ENCODE assay signal across 14 cellular contexts in the genomic region with DNA sequence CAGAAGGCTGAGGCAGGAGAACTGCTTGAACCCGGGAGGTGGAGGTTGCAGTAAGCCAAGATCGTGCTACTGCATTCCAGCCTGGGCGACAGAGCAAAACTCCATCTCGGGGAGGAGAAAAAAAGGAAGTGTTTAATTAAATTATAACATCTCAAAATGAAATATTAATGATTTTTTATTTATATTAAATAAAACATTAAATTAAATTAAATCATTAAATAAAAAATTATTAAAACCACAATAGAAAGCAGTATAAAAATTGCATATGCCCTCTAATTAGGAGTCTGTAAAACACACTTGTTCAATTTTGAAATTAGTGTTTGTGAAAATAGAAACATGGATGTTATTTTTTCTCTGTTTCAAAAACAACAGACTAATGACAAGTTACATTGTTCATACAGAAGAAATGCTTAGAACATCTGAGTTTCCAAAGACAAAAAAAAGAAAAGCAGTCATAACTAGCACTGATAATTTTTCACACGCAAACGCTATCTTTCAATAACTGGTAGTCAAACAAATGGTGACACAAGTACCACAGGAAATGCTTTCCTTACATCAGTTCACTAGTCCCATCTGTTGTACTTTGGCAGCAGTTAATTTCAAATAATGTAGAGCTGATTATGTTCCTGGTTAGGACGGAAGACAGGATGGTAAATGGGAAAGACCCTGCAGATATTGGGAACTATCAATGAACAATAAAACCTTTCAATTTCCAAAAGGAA. TPM values are rescaled to one million over a fixed set of nuclear protein-coding genes. Genes with fewer than 3 reads are reported as not detected.
DNase-seq lines count a peak whose midpoint lies in the region; ATAC-seq, FAIRE-seq and TF ChIP-seq lines count a peak whose summit lies in the region.
"Had no signal": no experiment of that assay in that cellular context is flagged by ENCODE, and none has a peak within 500 bp of the region (broad histone marks: within the 10 kb centered on the region; RNA-seq: fewer than 3 reads in every experiment).

No MANE protein-coding gene starts in this region.

- CTCF ChIA-PET in MCF 10A (lab: Yijun Ruan, JAX) = interaction anchor here (1.1 kb wide), 1 partner anchor 60 kb away, joined by 3 read pairs; no protein-coding TSS in a partner anchor

- TF ChIP-seq CTCF in MCF 10A (IDR thresholded peaks at IDR 0.05; ENCODE audit: unreplicated experiment) = no peak

- no peak overlapping the region for H3K4me3 Mint-ChIP-seq in MCF 10A (ENCODE audit: unreplicated experiment)
- H3K4me3 Mint-ChIP-seq: B cell; CD8-positive, alpha-beta T cell had no signal

- H3K4me1 Mint-ChIP-seq in MCF 10A (ENCODE audit: insufficient read depth, unreplicated experiment) = peaks cover 7% of the 10 kb centered on the region

- no peaks in the 10 kb centered on the region for H3K9me3 Mint-ChIP-seq in MCF 10A (ENCODE audit: unreplicated experiment)
- H3K9me3 Mint-ChIP-seq: CD8-positive, alpha-beta T cell had no signal

- intact Hi-C loops in MCF 10A (cut with micrococcal nuclease) = no loop called here

- no peaks in the 10 kb centered on the region for H3K27me3 Mint-ChIP-seq in MCF 10A (ENCODE audit: insufficient read depth, unreplicated experiment)
- H3K27me3 Mint-ChIP-seq: B cell had no signal

- no peak for ATAC-seq in GM19324 (IDR thresholded peaks at IDR 0.05; ENCODE audit: low FRiP score, unreplicated experiment)
- ATAC-seq: CD8-positive, alpha-beta T cell; HCT116 had no signal

- no peak for TF ChIP-seq POLR2A in H54 (IDR thresholded peaks at IDR 0.05; ENCODE audit: low read depth, low read length)

- FAIRE-seq in H54 (lab: Jason Lieb, UNC) (peak; percentile 20), TTC549 (lab: Jason Lieb, UNC) (peak; percentile 17), frontal cortex (lab: Jason Lieb, UNC) (peak; percentile 94)
- FAIRE-seq: GM18507 had no signal

- H3K36me3 Mint-ChIP-seq in MCF 10A (ENCODE audit: insufficient read depth, unreplicated experiment) = peaks cover 9% of the 10 kb centered on the region
- H3K36me3 Mint-ChIP-seq: CD8-positive, alpha-beta T cell had no signal

- BruUV-seq in MCF 10A (replicated peaks; lab: Mats Ljungman, UMichigan) = no TSS peak

- POLR2A ChIA-PET in MCF 10A (lab: Yijun Ruan, JAX) = no interaction called here

- DNase-seq in DMS 273 (lab: John Stamatoyannopoulos, UW; ENCODE audit: unreplicated experiment) (peak; percentile 54), H54 (ENCODE audit: insufficient read length, low spot score) (no peak), frontal cortex (ENCODE audit: low spot score in 2 of 2) (no peak), MCF 10A (ENCODE audit: unreplicated experiment) (no peak), activated gamma-delta T cell treated with Interleukin-2 at 50 U/mL for 16 hours (no peak), NCI-H187 treated with DMSO at 0.1 percent for 48 hours (lab: John Stamatoyannopoulos, UW) (no peak)
- DNase-seq: CD8-positive, alpha-beta T cell; NCI-H146; NCI-H510A had no signal

- H3K27ac Mint-ChIP-seq in MCF 10A (ENCODE audit: low read depth, unreplicated experiment) = no peak overlapping the region
- H3K27ac Mint-ChIP-seq: B cell; CD8-positive, alpha-beta T cell had no signal

RNA-seq across cellular contexts. Expression of gene HECTD4, which starts 54.9 kb away (rescaled TPM):
- total RNA-seq in frontal cortex (85.6 TPM), MCF 10A (2022) (35.2 and 46.7 TPM in 2 replicates)
